1 cellular context compared by ENCODE assay signal in the genomic region with DNA sequence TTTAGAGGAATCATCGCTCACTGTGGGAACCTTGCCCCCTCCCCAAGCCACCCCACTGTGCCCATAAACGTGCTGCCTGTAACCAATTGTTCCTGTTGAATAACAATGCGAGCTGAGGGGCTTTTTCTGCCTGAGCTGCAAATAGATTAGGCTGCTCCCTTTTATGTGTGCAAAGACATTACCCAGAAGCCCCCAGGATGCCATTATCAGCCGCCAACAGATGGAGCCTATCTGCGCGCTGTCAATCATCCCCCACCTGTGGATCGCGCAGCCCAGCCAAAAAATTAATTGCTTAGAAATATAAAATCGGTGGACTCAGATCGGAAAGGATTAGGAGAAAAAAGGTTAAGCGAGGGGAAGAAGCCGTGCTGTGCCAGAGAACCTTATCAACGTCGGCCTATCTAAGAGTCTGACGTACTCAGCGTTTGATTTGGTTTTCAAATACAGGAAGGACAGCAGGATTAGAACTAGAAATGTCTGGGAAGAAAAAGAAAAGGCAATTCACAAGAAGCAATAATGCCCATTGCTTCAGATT.
TF ChIP-seq lines count a peak whose summit lies in the region.

No MANE protein-coding gene starts in this region.

TF ChIP-seq in K562, 482 proteins besides CTCF, POLR2A, EP300 and RAD21 (continued from another document):
- TF ChIP-seq, protein P1, sequence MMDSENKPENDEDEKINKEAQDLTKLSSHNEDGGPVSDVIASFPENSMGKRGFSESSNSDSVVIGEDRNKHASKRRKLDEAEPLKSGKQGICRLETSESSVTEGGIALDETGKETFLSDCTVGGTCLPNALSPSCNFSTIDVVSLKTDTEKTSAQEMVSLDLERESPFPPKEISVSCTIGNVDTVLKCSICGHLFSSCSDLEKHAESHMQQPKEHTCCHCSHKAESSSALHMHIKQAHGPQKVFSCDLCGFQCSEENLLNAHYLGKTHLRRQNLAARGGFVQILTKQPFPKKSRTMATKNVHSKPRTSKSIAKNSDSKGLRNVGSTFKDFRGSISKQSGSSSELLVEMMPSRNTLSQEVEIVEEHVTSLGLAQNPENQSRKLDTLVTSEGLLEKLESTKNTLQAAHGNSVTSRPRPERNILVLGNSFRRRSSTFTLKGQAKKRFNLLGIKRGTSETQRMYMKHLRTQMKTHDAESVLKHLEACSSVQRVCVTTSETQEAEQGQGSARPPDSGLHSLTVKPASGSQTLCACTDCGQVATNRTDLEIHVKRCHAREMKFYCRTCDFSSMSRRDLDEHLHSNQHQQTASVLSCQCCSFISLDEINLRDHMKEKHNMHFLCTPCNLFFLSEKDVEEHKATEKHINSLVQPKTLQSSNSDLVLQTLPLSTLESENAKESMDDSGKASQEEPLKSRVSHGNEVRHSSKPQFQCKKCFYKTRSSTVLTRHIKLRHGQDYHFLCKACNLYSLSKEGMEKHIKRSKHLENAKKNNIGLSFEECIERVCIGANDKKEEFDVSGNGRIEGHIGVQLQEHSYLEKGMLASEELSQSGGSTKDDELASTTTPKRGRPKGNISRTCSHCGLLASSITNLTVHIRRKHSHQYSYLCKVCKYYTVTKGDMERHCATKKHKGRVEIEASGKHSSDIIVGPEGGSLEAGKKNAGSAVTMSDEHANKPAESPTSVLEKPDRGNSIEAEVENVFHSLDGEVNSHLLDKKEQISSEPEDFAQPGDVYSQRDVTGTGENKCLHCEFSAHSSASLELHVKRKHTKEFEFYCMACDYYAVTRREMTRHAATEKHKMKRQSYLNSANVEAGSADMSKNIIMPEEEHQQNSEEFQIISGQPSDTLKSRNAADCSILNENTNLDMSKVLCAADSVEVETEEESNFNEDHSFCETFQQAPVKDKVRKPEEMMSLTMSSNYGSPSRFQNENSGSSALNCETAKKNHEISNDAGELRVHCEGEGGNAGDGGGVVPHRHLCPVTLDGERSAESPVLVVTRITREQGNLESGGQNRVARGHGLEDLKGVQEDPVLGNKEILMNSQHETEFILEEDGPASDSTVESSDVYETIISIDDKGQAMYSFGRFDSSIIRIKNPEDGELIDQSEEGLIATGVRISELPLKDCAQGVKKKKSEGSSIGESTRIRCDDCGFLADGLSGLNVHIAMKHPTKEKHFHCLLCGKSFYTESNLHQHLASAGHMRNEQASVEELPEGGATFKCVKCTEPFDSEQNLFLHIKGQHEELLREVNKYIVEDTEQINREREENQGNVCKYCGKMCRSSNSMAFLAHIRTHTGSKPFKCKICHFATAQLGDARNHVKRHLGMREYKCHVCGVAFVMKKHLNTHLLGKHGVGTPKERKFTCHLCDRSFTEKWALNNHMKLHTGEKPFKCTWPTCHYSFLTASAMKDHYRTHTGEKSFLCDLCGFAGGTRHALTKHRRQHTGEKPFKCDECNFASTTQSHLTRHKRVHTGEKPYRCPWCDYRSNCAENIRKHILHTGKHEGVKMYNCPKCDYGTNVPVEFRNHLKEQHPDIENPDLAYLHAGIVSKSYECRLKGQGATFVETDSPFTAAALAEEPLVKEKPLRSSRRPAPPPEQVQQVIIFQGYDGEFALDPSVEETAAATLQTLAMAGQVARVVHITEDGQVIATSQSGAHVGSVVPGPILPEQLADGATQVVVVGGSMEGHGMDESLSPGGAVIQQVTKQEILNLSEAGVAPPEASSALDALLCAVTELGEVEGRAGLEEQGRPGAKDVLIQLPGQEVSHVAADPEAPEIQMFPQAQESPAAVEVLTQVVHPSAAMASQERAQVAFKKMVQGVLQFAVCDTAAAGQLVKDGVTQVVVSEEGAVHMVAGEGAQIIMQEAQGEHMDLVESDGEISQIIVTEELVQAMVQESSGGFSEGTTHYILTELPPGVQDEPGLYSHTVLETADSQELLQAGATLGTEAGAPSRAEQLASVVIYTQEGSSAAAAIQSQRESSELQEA (IDR thresholded peaks at IDR 0.05; ENCODE audit: low read depth), result no peak
- no peak for TF ChIP-seq SRF (CRISPR knock-in tag; IDR thresholded peaks at IDR 0.05)
- TF ChIP-seq BRCA1 (IDR thresholded peaks at IDR 0.05), result no peak
- no peak for TF ChIP-seq BRCA1 (CRISPR knock-in tag; IDR thresholded peaks at IDR 0.05)
- TF ChIP-seq DMBX1 (CRISPR knock-in tag; IDR thresholded peaks at IDR 0.05; ENCODE audit: borderline replicate concordance), result no peak
- TF ChIP-seq HIVEP1 (CRISPR knock-in tag; IDR thresholded peaks at IDR 0.05), result no peak
- TF ChIP-seq, protein P2, sequence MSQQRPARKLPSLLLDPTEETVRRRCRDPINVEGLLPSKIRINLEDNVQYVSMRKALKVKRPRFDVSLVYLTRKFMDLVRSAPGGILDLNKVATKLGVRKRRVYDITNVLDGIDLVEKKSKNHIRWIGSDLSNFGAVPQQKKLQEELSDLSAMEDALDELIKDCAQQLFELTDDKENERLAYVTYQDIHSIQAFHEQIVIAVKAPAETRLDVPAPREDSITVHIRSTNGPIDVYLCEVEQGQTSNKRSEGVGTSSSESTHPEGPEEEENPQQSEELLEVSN (IDR thresholded peaks at IDR 0.05; ENCODE audit: borderline replicate concordance in 1 of 2, extremely low read depth in 1 of 2, insufficient read depth in 1 of 2, insufficient read length in 1 of 2, low read depth in 1 of 2, low read length in 1 of 2, poor library complexity in 1 of 2, severe bottlenecking in 1 of 2), result no peak
- TF ChIP-seq ZNF778 (CRISPR knock-in tag; IDR thresholded peaks at IDR 0.05), result no peak
- no peak for TF ChIP-seq ZNF695 (CRISPR knock-in tag; IDR thresholded peaks at IDR 0.05)
